Comparison of ENCODE assay signal across 11 cellular contexts in genomic region chr21:32306021-32306780, GRCh38. TPM values are rescaled to one million over a fixed set of nuclear protein-coding genes. Genes with fewer than 3 reads are reported as not detected.
A peak's percentile ranks its signal among the peaks of the same experiment; 100 is the strongest.
DNase-seq lines count a peak whose midpoint lies in the region; ATAC-seq and TF ChIP-seq lines count a peak whose summit lies in the region.
"Had no signal": no experiment of that assay in that cellular context is flagged by ENCODE, and none has a peak within 500 bp of the region (broad histone marks: within the 10 kb centered on the region; RNA-seq: fewer than 3 reads in every experiment).

No MANE protein-coding gene starts in this region.

- H3K27me3 ChIP-seq in BE2C (no peaks in the 10 kb centered on the region), mesendoderm (ENCODE audit: insufficient read depth, low read length, poor library complexity) (no peaks in the 10 kb centered on the region), body of pancreas (no peaks in the 10 kb centered on the region)
- no peaks in the 10 kb centered on the region for H3K27me3 ChIP-seq in CD4-positive, alpha-beta T cell (ENCODE audit: control insufficient read depth, insufficient read depth, low read length)

- no peak overlapping the region for H2BK15ac ChIP-seq in mesendoderm (replicated peaks; ENCODE audit: low read depth)

- H3K36me3 ChIP-seq in BE2C (peaks cover 19% of the 10 kb centered on the region), mesendoderm (ENCODE audit: control insufficient read depth, insufficient read depth, low read length) (no peaks in the 10 kb centered on the region), body of pancreas (replicated peaks in 1 of 2; ENCODE audit: insufficient read depth in 1 of 2, low read depth in 2 of 2) (no peaks in the 10 kb centered on the region)

- H3K9me3 Mint-ChIP-seq in endothelial cell (ENCODE audit: unreplicated experiment): no peaks in the 10 kb centered on the region
- no peaks in the 10 kb centered on the region for H3K9me3 Mint-ChIP-seq in CD4-positive, alpha-beta T cell
- H3K9me3 Mint-ChIP-seq: activated CD4-positive, alpha-beta memory T cell treated with anti-CD3 and anti-CD28 coated beads, Interleukin-2, amount 10 ng/mL, durations not matched to agents 7 days and 5 days; CD4-positive, alpha-beta memory T cell had no signal

- POLR2A ChIA-PET in CD4-positive, alpha-beta T cell (lab: Charles Lee): interaction anchor here (0.7 kb wide), 1 partner anchor 406 kb away, joined by 4 read pairs; no protein-coding TSS in a partner anchor

- no peaks in the 10 kb centered on the region for H3K27me3 Mint-ChIP-seq in endothelial cell (ENCODE audit: unreplicated experiment)
- no peaks in the 10 kb centered on the region for H3K27me3 Mint-ChIP-seq in CD4-positive, alpha-beta T cell
- H3K27me3 Mint-ChIP-seq: activated CD4-positive, alpha-beta memory T cell treated with anti-CD3 and anti-CD28 coated beads, Interleukin-2, amount 10 ng/mL, durations not matched to agents 7 days and 5 days; CD4-positive, alpha-beta memory T cell had no signal

- peaks cover 4% of the 10 kb centered on the region for H3K36me3 Mint-ChIP-seq in endothelial cell (ENCODE audit: low read depth, unreplicated experiment)
- H3K36me3 Mint-ChIP-seq in CD4-positive, alpha-beta T cell (ENCODE audit: low read depth): peaks cover 9% of the 10 kb centered on the region

- H3K4me3 ChIP-seq in BE2C (ENCODE audit: low read depth, low read length) (no peak overlapping the region), mesendoderm (ENCODE audit: low read length) (no peak overlapping the region), body of pancreas (no peak overlapping the region)
- H3K4me3 ChIP-seq: mucosa of descending colon had no signal

- H2AK5ac ChIP-seq in mesendoderm (ENCODE audit: low read length): no peak overlapping the region

- H3K27ac Mint-ChIP-seq in endothelial cell (ENCODE audit: unreplicated experiment): peak overlapping the region; percentile 94
- no peak overlapping the region for H3K27ac Mint-ChIP-seq in CD4-positive, alpha-beta T cell
- H3K27ac Mint-ChIP-seq: activated CD4-positive, alpha-beta memory T cell treated with anti-CD3 and anti-CD28 coated beads, Interleukin-2, amount 10 ng/mL, durations not matched to agents 7 days and 5 days had no signal

- H3K4me1 ChIP-seq in BE2C (no peaks in the 10 kb centered on the region), mesendoderm (ENCODE audit: control insufficient read depth, low read depth, low read length) (peaks cover 3% of the 10 kb centered on the region), body of pancreas (no peaks in the 10 kb centered on the region)

- CTCF ChIA-PET in CD4-positive, alpha-beta T cell (lab: Charles Lee): no interaction called here

- no peak overlapping the region for H3K56ac ChIP-seq in mesendoderm (ENCODE audit: low read length)

- in situ Hi-C loops in KBM-7 (cut with MboI; ENCODE audit: low pct_unique_long_range_greater_than_20kb, low sequenced_read_pairs): no loop called here

- H3K4ac ChIP-seq in mesendoderm (ENCODE audit: low read depth, low read length): no peak overlapping the region

- no peak overlapping the region for H2BK120ac ChIP-seq in mesendoderm (ENCODE audit: low read depth, low read length)

- no peak overlapping the region for H4K5ac ChIP-seq in mesendoderm (ENCODE audit: low read length)

- no peak overlapping the region for H3K4me3 Mint-ChIP-seq in endothelial cell (ENCODE audit: unreplicated experiment)
- no peak overlapping the region for H3K4me3 Mint-ChIP-seq in CD4-positive, alpha-beta T cell
- H3K4me3 Mint-ChIP-seq: activated CD4-positive, alpha-beta memory T cell treated with anti-CD3 and anti-CD28 coated beads, Interleukin-2, amount 10 ng/mL, durations not matched to agents 7 days and 5 days; CD4-positive, alpha-beta memory T cell had no signal

- 0 out of 2 replicates have a peak, but pooled peaks have one; percentile 10 for TF ChIP-seq CTCF in BE2C (IDR thresholded peaks at IDR 0.05; ENCODE audit: low read depth, low read length)
- peak; percentile 57 for TF ChIP-seq CTCF in endothelial cell (IDR thresholded peaks at IDR 0.05; ENCODE audit: unreplicated experiment)
- no peak for TF ChIP-seq CTCF in body of pancreas (IDR thresholded peaks at IDR 0.05)
- TF ChIP-seq CTCF in CD4-positive, alpha-beta T cell (IDR thresholded peaks at IDR 0.05): no peak

- no peak overlapping the region for H4K8ac ChIP-seq in mesendoderm (ENCODE audit: low read depth, low read length)

- intact Hi-C loops in body of pancreas (cut with DNase I): no loop called here
- intact Hi-C loops in CD4-positive, alpha-beta T cell (cut with DNase I, micrococcal nuclease): no loop called here

- H3K4me1 Mint-ChIP-seq in endothelial cell (ENCODE audit: unreplicated experiment): peaks cover 20% of the 10 kb centered on the region
- no peaks in the 10 kb centered on the region for H3K4me1 Mint-ChIP-seq in CD4-positive, alpha-beta T cell (ENCODE audit: low read depth)
- H3K4me1 Mint-ChIP-seq: activated CD4-positive, alpha-beta memory T cell treated with anti-CD3 and anti-CD28 coated beads, Interleukin-2, amount 10 ng/mL, durations not matched to agents 7 days and 5 days; CD4-positive, alpha-beta memory T cell had no signal

- no peaks in the 10 kb centered on the region for H3K79me2 ChIP-seq in mesendoderm (ENCODE audit: control insufficient read depth, insufficient read depth, low read length)

- TF ChIP-seq POLR2A in body of pancreas (IDR thresholded peaks at IDR 0.05): no peak

- H3K4me2 ChIP-seq in mesendoderm (ENCODE audit: low read length): no peak overlapping the region

- no peaks in the 10 kb centered on the region for H3K79me1 ChIP-seq in mesendoderm (ENCODE audit: low read length)

- H3K9ac ChIP-seq in mesendoderm (ENCODE audit: low read length): no peak overlapping the region

- H3K23ac ChIP-seq in mesendoderm (ENCODE audit: low read length): no peak overlapping the region

- ATAC-seq in body of pancreas: no peak
- ATAC-seq in CD4-positive, alpha-beta T cell (ENCODE audit: poor library complexity): no peak
- ATAC-seq: mucosa of descending colon had no signal

- H3K27ac ChIP-seq in mesendoderm (ENCODE audit: low read depth, low read length) (no peak overlapping the region), body of pancreas (no peak overlapping the region)
- H3K27ac ChIP-seq in CD4-positive, alpha-beta T cell (ENCODE audit: low read depth, low read length): no peak overlapping the region

- DNase-seq in BE2C (no peak), KBM-7 (peak; percentile 14), endothelial cell (ENCODE audit: low spot score) (peak; percentile 89), mesendoderm (peak; percentile 96), body of pancreas (no peak), GM19238 (ENCODE audit: insufficient read length, low spot score) (no peak), GDM1 (lab: John Stamatoyannopoulos, UW) (no peak)
- DNase-seq in CD4-positive, alpha-beta T cell: no peak
- DNase-seq: activated CD4-positive, alpha-beta memory T cell treated with anti-CD3 and anti-CD28 coated beads, Interleukin-2, amount 10 ng/mL, durations not matched to agents 7 days and 5 days; CD4-positive, alpha-beta memory T cell; mucosa of descending colon had no signal

- H2BK5ac ChIP-seq in mesendoderm (ENCODE audit: low read length): no peak overlapping the region

- H3K9me3 ChIP-seq in BE2C: no peaks in the 10 kb centered on the region
- H3K9me3 ChIP-seq in body of pancreas: no peaks in the 10 kb centered on the region
- H3K9me3 ChIP-seq in CD4-positive, alpha-beta T cell (ENCODE audit: control insufficient read depth, low read length): no peaks in the 10 kb centered on the region
- H3K9me3 ChIP-seq: mucosa of descending colon had no signal

- H3K18ac ChIP-seq in mesendoderm (ENCODE audit: low read length): no peak overlapping the region

- no CpG with 5 or more reads among the region's 22 CpGs for WGBS in mesendoderm (ENCODE audit: extremely low coverage, insufficient coverage, low lambda C conversion rate)
- WGBS in body of pancreas, 2 donors: 67 to 74% methylated on average over 20 to 22 of the region's 22 CpGs

RNA-seq across cellular contexts. Expression of gene MRAP, which starts 7.5 kb away (rescaled TPM):
- polyA plus RNA-seq in BE2C (2012; ENCODE audit: insufficient read depth, insufficient read length, low read depth): not detected
- total RNA-seq in endothelial cell (ENCODE audit: unreplicated experiment): not detected
- polyA plus RNA-seq in mesendoderm (2013, experiment 1 of 2): not detected
- polyA plus RNA-seq in mesendoderm (2013, experiment 2 of 2): not detected
- total RNA-seq in body of pancreas: under 1 TPM in 1 of 2 donors, not detected in 1; 0.66 TPM
- total RNA-seq in CD4-positive, alpha-beta T cell: not detected
- total RNA-seq: activated CD4-positive, alpha-beta memory T cell treated with anti-CD3 and anti-CD28 coated beads, Interleukin-2, amount 10 ng/mL, durations not matched to agents 7 days and 5 days; CD4-positive, alpha-beta memory T cell; mucosa of descending colon had no signal
- polyA plus RNA-seq: CD4-positive, alpha-beta memory T cell had no signal

RNA-seq across cellular contexts. Expression of gene MIS18A, which starts 27.4 kb away (rescaled TPM):
- polyA plus RNA-seq in BE2C (2012; ENCODE audit: insufficient read depth, insufficient read length, low read depth): 24.8 TPM
- total RNA-seq in endothelial cell (ENCODE audit: unreplicated experiment) (17.2 TPM), body of pancreas (1 to 10 TPM; 4.3 to 5.2 TPM)
- polyA plus RNA-seq in mesendoderm (2013, experiment 1 of 2): 87.4 TPM
- polyA plus RNA-seq in mesendoderm (2013, experiment 2 of 2): 86.9 TPM
- 1 to 10 TPM; 2.7 to 3.0 TPM for total RNA-seq in CD4-positive, alpha-beta T cell

Comparison
In these comparisons a context has a peak if more than half of its experiments do, and no peak if none do; other contexts are left out.
1. DNase-seq: peak in KBM-7 (single experiment), endothelial cell (single experiment) and mesendoderm (single experiment); none in BE2C (single experiment), body of pancreas (0 of 4), CD4-positive, alpha-beta T cell (0 of 10), GM19238 (single experiment) and GDM1 (single experiment).
2. CTCF ChIP-seq: peak in BE2C (single experiment) and endothelial cell (single experiment); none in body of pancreas (0 of 7) and CD4-positive, alpha-beta T cell (single experiment).